In genomic region chr14:68794130-68794855, GRCh38 we compare ENCODE assay signal across 8 cellular contexts. TPM values are rescaled to one million over a fixed set of nuclear protein-coding genes. Genes with fewer than 3 reads are reported as not detected.
DNase-seq lines count a peak whose midpoint lies in the region; ATAC-seq and TF ChIP-seq lines count a peak whose summit lies in the region.

No MANE protein-coding gene starts in this region.

- H3K79me2 ChIP-seq in OCI-LY1 (ENCODE audit: insufficient read depth, low read length) (peaks cover 29% of the 10 kb centered on the region), neural progenitor cell (ENCODE audit: low read depth) (peaks cover 68% of the 10 kb centered on the region)

- peak; percentile 52 to 81 for TF ChIP-seq POLR2A in suprapubic skin (IDR thresholded peaks at IDR 0.05)

- no peaks in the 10 kb centered on the region for H3K27me3 Mint-ChIP-seq in activated T-helper 17 cell treated with anti-CD3 and anti-CD28 coated beads, Interleukin-2, amount 50 U/mL, for 72 hours
- peaks cover 33% of the 10 kb centered on the region for H3K27me3 Mint-ChIP-seq in neural progenitor cell (ENCODE audit: insufficient read depth, low read depth)

- peak; percentile 71 for DNase-seq in DMS 273 (lab: John Stamatoyannopoulos, UW; ENCODE audit: unreplicated experiment)
- DNase-seq in DMS 273 treated with DMSO at 0.1 percent for 48 hours (lab: John Stamatoyannopoulos, UW) = no peak
- DNase-seq in fibroblast of pulmonary artery (ENCODE audit: low read depth) = peak; percentile 96
- DNase-seq in neural progenitor cell (ENCODE audit: low spot score) = peak; percentile 65
- DNase-seq in suprapubic skin (ENCODE audit: low spot score in 2 of 2) = peak; percentile 95 to 97
- no peak for DNase-seq in epidermal melanocyte (ENCODE audit: insufficient read length, low spot score)

- H4K20me1 ChIP-seq in OCI-LY1 (ENCODE audit: insufficient read depth, low read length) = no peaks in the 10 kb centered on the region
- H4K20me1 ChIP-seq in neural progenitor cell (ENCODE audit: low read depth) = peaks cover 35% of the 10 kb centered on the region

- no peak for TF ChIP-seq EP300 in suprapubic skin (IDR thresholded peaks at IDR 0.05)

- TF ChIP-seq CTCF in OCI-LY1 (IDR thresholded peaks at IDR 0.05; ENCODE audit: low read length) (no peak), fibroblast of pulmonary artery (IDR thresholded peaks at IDR 0.05; ENCODE audit: low read length, missing control alignments) (no peak), neural progenitor cell (IDR thresholded peaks at IDR 0.05) (no peak), suprapubic skin (IDR thresholded peaks at IDR 0.05) (no peak)

- no peaks in the 10 kb centered on the region for H3K9me3 ChIP-seq in OCI-LY1 (ENCODE audit: low read length)
- H3K9me3 ChIP-seq in neural progenitor cell (ENCODE audit: low read depth) = no peaks in the 10 kb centered on the region
- H3K9me3 ChIP-seq in suprapubic skin = no peaks in the 10 kb centered on the region

- H3K4me1 Mint-ChIP-seq in activated T-helper 17 cell treated with anti-CD3 and anti-CD28 coated beads, Interleukin-2, amount 50 U/mL, for 72 hours = peaks cover 21% of the 10 kb centered on the region
- peaks cover 39% of the 10 kb centered on the region for H3K4me1 Mint-ChIP-seq in neural progenitor cell

- H3K9me2 ChIP-seq in OCI-LY1 (ENCODE audit: low read depth, low read length) = no peaks in the 10 kb centered on the region

- peak overlapping the region; percentile 98 for H3K27ac ChIP-seq in OCI-LY1 (ENCODE audit: low read depth, low read length, poor library complexity, severe bottlenecking)
- H3K27ac ChIP-seq in neural progenitor cell = peak overlapping the region; percentile 99
- peak overlapping the region; percentile 100 for H3K27ac ChIP-seq in suprapubic skin

- H3K9me3 Mint-ChIP-seq in activated T-helper 17 cell treated with anti-CD3 and anti-CD28 coated beads, Interleukin-2, amount 50 U/mL, for 72 hours = no peaks in the 10 kb centered on the region
- peaks cover 15% of the 10 kb centered on the region for H3K9me3 Mint-ChIP-seq in neural progenitor cell

- WGBS in suprapubic skin = under 1% methylated on average over 40 of the region's 41 CpGs

- H2AFZ ChIP-seq in OCI-LY1 (ENCODE audit: low read length) = no peak overlapping the region
- H2AFZ ChIP-seq in neural progenitor cell (replicated peaks) = no peak overlapping the region

- peak overlapping the region; percentile 87 for H3K4me3 Mint-ChIP-seq in activated T-helper 17 cell treated with anti-CD3 and anti-CD28 coated beads, Interleukin-2, amount 50 U/mL, for 72 hours
- H3K4me3 Mint-ChIP-seq in neural progenitor cell = peak overlapping the region; percentile 94

- H3K4me1 ChIP-seq in OCI-LY1 (ENCODE audit: insufficient read depth, low read length, severe bottlenecking) (peaks cover 54% of the 10 kb centered on the region), neural progenitor cell (peaks cover 28% of the 10 kb centered on the region), suprapubic skin (peaks cover 24% of the 10 kb centered on the region)

- H3K36me3 ChIP-seq in OCI-LY1 (ENCODE audit: insufficient read depth, low read length) (peaks cover 32% of the 10 kb centered on the region), neural progenitor cell (no peaks in the 10 kb centered on the region), suprapubic skin (peaks cover 24% of the 10 kb centered on the region)

- peaks cover 58% of the 10 kb centered on the region for H3K36me3 Mint-ChIP-seq in activated T-helper 17 cell treated with anti-CD3 and anti-CD28 coated beads, Interleukin-2, amount 50 U/mL, for 72 hours (ENCODE audit: low read depth)
- H3K36me3 Mint-ChIP-seq in neural progenitor cell = peaks cover 35% of the 10 kb centered on the region

- H3F3A ChIP-seq in OCI-LY1 (ENCODE audit: insufficient read depth, low read length) (0 out of 2 replicates have a peak, but pooled peaks cover 4% of the 10 kb centered on the region), neural progenitor cell (ENCODE audit: low read depth) (peaks cover 89% of the 10 kb centered on the region)

- peak overlapping the region; percentile 89 for H3K4me2 ChIP-seq in OCI-LY1 (ENCODE audit: low read length)
- peak overlapping the region; percentile 97 for H3K4me2 ChIP-seq in neural progenitor cell

- H3K27ac Mint-ChIP-seq in activated T-helper 17 cell treated with anti-CD3 and anti-CD28 coated beads, Interleukin-2, amount 50 U/mL, for 72 hours = peak overlapping the region; percentile 99
- H3K27ac Mint-ChIP-seq in neural progenitor cell = peak overlapping the region; percentile 100

- peak; percentile 26 for ATAC-seq in activated T-helper 17 cell treated with anti-CD3 and anti-CD28 coated beads, Interleukin-2, amount 50 U/mL, for 72 hours (replicated peaks)

- H3K9ac ChIP-seq in OCI-LY1 (ENCODE audit: low read length) = peak overlapping the region; percentile 96
- H3K9ac ChIP-seq in neural progenitor cell = peak overlapping the region; percentile 80

- H3K27me3 ChIP-seq in OCI-LY1 (ENCODE audit: insufficient read depth, low read length) (no peaks in the 10 kb centered on the region), neural progenitor cell (no peaks in the 10 kb centered on the region), suprapubic skin (no peaks in the 10 kb centered on the region)

- H3K4me3 ChIP-seq in OCI-LY1 (ENCODE audit: low read depth, low read length, poor library complexity, severe bottlenecking) = peak overlapping the region; percentile 84
- H3K4me3 ChIP-seq in fibroblast of pulmonary artery (replicated peaks; ENCODE audit: low read depth, low read length) = peak overlapping the region; percentile 100
- H3K4me3 ChIP-seq in neural progenitor cell = peak overlapping the region; percentile 94
- H3K4me3 ChIP-seq in suprapubic skin = peak overlapping the region; percentile 66

RNA-seq across cellular contexts. Expression of gene ZFP36L1, which starts 1.4 kb away (rescaled TPM):
- total RNA-seq in activated T-helper 17 cell treated with anti-CD3 and anti-CD28 coated beads, Interleukin-2, amount 50 U/mL, for 72 hours = 100 to 1,000 TPM in 1 of 2 donors, 10 to 100 TPM in 1; 57.7 to 146 TPM
- total RNA-seq in neural progenitor cell (ENCODE audit: low replicate concordance) (42.9 and 95.5 TPM in 2 replicates), suprapubic skin (1,000 to 10,000 TPM; 1,382 to 1,995 (median 1,611) TPM)

Comparison
In these comparisons a context has a peak if more than half of its experiments do, and no peak if none do; other contexts are left out.
1. DNase-seq: peak in DMS 273 (single experiment), fibroblast of pulmonary artery (single experiment), neural progenitor cell (single experiment) and suprapubic skin (2 of 2); none in DMS 273 treated with DMSO at 0.1 percent for 48 hours (single experiment) and epidermal melanocyte (single experiment).
2. RNA of gene ZFP36L1, which starts 1.4 kb away (total RNA-seq): 1,382 to 1,995 TPM in suprapubic skin; 57.7 to 146 TPM in activated T-helper 17 cell treated with anti-CD3 and anti-CD28 coated beads, Interleukin-2, amount 50 U/mL, for 72 hours and 42.9 to 95.5 TPM in neural progenitor cell; every median in the first group is over 4 times any median in the second.
3. Peak in every context shown above with its lines, with median percentiles within 50 percentile points of each other: H3K27ac ChIP-seq and H3K4me3 ChIP-seq.